In the genomic region with DNA sequence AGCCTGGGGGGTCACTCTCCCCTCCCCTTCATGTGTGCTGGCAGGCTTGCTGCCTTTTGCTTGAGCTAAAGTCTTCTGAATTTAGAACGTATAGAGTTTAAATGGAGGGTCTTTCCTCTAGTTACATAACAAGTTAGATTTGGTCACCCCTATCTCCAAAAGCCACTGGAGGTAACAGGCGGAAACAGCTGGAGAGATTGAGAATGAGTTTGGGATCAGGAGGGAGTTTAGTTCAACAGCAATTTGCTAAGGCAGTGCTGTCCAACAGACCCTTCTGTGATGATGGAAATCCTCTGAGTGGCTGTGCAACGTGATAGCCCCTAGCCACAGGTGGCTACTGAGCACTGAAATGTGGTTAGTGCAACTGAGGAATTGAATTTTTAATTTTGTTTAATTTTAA, we compare ENCODE assay signal across 11 cellular contexts.
"Had no signal": no experiment of that assay in that cellular context is flagged by ENCODE, and none has a peak within 500 bp of the region (broad histone marks: within the 10 kb centered on the region; RNA-seq: fewer than 3 reads in every experiment).

No MANE protein-coding gene starts in this region.

- DNase-seq: H9, HCEC 1CT, HFFc6, IMR-90, KG1 had no signal

- ATAC-seq: GM23338, HepG2, K562 had no signal

- H3K27ac ChIP-seq: HL-60 had no signal

- H3K4me3 ChIP-seq: GM23338, K562 had no signal

- FAIRE-seq: H1, H54, HepG2, K562 had no signal
